Comparison of ENCODE assay signal across 1 cellular context in the genomic region with DNA sequence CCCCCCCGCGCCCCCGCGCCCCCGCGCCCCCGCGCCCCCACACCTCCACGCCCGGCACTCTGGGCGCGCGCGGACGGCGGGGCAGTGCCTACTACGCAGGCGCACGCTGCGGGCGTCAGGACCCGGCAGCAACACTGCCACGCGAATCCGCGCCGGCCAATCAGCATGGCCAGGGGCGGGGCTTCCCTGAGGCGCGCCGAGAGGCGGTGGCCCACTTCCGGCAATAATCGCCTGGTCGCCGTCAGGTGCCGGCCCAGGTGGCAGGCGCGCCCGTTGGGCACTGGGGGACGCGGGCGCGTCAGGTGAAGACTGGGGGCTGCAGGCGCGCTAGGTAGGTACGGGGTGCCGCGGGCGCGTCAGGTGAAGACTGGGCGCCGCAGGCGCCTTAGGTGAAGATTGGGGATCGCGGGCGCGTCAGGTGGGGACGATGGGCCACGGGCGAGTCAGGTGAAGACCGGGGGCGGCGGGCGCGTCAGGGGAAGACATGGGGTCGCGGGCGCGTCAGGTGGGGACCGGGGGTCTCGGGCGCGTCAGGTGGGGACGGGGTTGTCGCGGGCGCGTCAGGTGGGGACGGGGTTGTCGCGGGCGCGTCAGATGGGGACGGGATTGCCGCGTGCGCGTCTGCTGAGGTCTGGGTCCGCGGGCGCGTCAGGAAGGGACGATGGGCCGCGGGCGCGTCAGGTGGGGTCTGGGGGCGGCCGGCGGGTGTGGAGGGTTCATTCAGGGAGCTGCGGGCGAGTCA.
TF ChIP-seq lines count a peak whose summit lies in the region.

No MANE protein-coding gene starts in this region.

TF ChIP-seq in HepG2, 621 proteins besides CTCF, POLR2A, EP300 and RAD21 (continued from another document and continues in another):
- TF ChIP-seq, protein P1, sequence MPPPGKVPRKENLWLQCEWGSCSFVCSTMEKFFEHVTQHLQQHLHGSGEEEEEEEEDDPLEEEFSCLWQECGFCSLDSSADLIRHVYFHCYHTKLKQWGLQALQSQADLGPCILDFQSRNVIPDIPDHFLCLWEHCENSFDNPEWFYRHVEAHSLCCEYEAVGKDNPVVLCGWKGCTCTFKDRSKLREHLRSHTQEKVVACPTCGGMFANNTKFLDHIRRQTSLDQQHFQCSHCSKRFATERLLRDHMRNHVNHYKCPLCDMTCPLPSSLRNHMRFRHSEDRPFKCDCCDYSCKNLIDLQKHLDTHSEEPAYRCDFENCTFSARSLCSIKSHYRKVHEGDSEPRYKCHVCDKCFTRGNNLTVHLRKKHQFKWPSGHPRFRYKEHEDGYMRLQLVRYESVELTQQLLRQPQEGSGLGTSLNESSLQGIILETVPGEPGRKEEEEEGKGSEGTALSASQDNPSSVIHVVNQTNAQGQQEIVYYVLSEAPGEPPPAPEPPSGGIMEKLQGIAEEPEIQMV (CRISPR knock-in tag; IDR thresholded peaks at IDR 0.05; ENCODE audit: low read depth), result 0 out of 2 replicates have a peak, but pooled peaks have one; percentile 66
- TF ChIP-seq HOXA5 (CRISPR knock-in tag; IDR thresholded peaks at IDR 0.05), result 0 out of 2 replicates have a peak, but pooled peaks have one; percentile 67
- TF ChIP-seq, protein P2, sequence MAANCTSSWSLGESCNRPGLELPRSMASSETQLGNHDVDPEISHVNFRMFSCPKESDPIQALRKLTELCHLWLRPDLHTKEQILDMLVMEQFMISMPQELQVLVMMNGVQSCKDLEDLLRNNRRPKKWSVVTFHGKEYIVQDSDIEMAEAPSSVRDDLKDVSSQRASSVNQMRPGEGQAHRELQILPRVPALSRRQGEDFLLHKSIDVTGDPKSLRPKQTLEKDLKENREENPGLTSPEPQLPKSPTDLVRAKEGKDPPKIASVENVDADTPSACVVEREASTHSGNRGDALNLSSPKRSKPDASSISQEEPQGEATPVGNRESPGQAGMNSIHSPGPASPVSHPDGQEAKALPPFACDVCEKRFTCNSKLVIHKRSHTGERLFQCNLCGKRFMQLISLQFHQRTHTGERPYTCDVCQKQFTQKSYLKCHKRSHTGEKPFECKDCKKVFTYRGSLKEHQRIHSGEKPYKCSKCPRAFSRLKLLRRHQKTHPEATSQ (CRISPR knock-in tag; IDR thresholded peaks at IDR 0.05; ENCODE audit: borderline replicate concordance), result no peak
- TF ChIP-seq ELF4 (CRISPR knock-in tag; IDR thresholded peaks at IDR 0.05; ENCODE audit: borderline replicate concordance), result peak; percentile 93
- TF ChIP-seq, protein P3, sequence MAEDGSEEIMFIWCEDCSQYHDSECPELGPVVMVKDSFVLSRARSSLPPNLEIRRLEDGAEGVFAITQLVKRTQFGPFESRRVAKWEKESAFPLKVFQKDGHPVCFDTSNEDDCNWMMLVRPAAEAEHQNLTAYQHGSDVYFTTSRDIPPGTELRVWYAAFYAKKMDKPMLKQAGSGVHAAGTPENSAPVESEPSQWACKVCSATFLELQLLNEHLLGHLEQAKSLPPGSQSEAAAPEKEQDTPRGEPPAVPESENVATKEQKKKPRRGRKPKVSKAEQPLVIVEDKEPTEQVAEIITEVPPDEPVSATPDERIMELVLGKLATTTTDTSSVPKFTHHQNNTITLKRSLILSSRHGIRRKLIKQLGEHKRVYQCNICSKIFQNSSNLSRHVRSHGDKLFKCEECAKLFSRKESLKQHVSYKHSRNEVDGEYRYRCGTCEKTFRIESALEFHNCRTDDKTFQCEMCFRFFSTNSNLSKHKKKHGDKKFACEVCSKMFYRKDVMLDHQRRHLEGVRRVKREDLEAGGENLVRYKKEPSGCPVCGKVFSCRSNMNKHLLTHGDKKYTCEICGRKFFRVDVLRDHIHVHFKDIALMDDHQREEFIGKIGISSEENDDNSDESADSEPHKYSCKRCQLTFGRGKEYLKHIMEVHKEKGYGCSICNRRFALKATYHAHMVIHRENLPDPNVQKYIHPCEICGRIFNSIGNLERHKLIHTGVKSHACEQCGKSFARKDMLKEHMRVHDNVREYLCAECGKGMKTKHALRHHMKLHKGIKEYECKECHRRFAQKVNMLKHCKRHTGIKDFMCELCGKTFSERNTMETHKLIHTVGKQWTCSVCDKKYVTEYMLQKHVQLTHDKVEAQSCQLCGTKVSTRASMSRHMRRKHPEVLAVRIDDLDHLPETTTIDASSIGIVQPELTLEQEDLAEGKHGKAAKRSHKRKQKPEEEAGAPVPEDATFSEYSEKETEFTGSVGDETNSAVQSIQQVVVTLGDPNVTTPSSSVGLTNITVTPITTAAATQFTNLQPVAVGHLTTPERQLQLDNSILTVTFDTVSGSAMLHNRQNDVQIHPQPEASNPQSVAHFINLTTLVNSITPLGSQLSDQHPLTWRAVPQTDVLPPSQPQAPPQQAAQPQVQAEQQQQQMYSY (CRISPR knock-in tag; IDR thresholded peaks at IDR 0.05), result no peak
- TF ChIP-seq, protein P4, sequence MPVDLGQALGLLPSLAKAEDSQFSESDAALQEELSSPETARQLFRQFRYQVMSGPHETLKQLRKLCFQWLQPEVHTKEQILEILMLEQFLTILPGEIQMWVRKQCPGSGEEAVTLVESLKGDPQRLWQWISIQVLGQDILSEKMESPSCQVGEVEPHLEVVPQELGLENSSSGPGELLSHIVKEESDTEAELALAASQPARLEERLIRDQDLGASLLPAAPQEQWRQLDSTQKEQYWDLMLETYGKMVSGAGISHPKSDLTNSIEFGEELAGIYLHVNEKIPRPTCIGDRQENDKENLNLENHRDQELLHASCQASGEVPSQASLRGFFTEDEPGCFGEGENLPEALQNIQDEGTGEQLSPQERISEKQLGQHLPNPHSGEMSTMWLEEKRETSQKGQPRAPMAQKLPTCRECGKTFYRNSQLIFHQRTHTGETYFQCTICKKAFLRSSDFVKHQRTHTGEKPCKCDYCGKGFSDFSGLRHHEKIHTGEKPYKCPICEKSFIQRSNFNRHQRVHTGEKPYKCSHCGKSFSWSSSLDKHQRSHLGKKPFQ (CRISPR knock-in tag; IDR thresholded peaks at IDR 0.05; ENCODE audit: insufficient replicate concordance), result no peak
- TF ChIP-seq, protein P5, sequence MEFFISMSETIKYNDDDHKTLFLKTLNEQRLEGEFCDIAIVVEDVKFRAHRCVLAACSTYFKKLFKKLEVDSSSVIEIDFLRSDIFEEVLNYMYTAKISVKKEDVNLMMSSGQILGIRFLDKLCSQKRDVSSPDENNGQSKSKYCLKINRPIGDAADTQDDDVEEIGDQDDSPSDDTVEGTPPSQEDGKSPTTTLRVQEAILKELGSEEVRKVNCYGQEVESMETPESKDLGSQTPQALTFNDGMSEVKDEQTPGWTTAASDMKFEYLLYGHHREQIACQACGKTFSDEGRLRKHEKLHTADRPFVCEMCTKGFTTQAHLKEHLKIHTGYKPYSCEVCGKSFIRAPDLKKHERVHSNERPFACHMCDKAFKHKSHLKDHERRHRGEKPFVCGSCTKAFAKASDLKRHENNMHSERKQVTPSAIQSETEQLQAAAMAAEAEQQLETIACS (CRISPR knock-in tag; IDR thresholded peaks at IDR 0.05), result peak; percentile 87
- no peak for TF ChIP-seq ZBTB8A (CRISPR knock-in tag; IDR thresholded peaks at IDR 0.05; ENCODE audit: borderline replicate concordance, low read depth)
- peak; percentile 65; the same call in 1 of the 2 replicates for TF ChIP-seq ZSCAN25 (CRISPR knock-in tag; IDR thresholded peaks at IDR 0.05)
- TF ChIP-seq, protein P6, sequence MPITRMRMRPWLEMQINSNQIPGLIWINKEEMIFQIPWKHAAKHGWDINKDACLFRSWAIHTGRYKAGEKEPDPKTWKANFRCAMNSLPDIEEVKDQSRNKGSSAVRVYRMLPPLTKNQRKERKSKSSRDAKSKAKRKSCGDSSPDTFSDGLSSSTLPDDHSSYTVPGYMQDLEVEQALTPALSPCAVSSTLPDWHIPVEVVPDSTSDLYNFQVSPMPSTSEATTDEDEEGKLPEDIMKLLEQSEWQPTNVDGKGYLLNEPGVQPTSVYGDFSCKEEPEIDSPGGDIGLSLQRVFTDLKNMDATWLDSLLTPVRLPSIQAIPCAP (CRISPR knock-in tag; IDR thresholded peaks at IDR 0.05; ENCODE audit: low read depth), result no peak
- 0 out of 2 replicates have a peak, but pooled peaks have one; percentile 66 for TF ChIP-seq ZNF44 (CRISPR knock-in tag; IDR thresholded peaks at IDR 0.05)
- TF ChIP-seq, protein P7, sequence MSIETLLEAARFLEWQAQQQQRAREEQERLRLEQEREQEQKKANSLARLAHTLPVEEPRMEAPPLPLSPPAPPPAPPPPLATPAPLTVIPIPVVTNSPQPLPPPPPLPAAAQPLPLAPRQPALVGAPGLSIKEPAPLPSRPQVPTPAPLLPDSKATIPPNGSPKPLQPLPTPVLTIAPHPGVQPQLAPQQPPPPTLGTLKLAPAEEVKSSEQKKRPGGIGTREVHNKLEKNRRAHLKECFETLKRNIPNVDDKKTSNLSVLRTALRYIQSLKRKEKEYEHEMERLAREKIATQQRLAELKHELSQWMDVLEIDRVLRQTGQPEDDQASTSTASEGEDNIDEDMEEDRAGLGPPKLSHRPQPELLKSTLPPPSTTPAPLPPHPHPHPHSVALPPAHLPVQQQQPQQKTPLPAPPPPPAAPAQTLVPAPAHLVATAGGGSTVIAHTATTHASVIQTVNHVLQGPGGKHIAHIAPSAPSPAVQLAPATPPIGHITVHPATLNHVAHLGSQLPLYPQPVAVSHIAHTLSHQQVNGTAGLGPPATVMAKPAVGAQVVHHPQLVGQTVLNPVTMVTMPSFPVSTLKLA (IDR thresholded peaks at IDR 0.05), result peak; percentile 90
- TF ChIP-seq NCOA5 (CRISPR knock-in tag; IDR thresholded peaks at IDR 0.05), result no peak
- TF ChIP-seq SP4 (CRISPR knock-in tag; IDR thresholded peaks at IDR 0.05), result peak; percentile 90
- no peak for TF ChIP-seq TCF12 (IDR thresholded peaks at IDR 0.05)
- peak; percentile 28; the same call in 1 of the 2 replicates for TF ChIP-seq TCF12 (CRISPR knock-in tag; IDR thresholded peaks at IDR 0.05)
- TF ChIP-seq, protein P8, sequence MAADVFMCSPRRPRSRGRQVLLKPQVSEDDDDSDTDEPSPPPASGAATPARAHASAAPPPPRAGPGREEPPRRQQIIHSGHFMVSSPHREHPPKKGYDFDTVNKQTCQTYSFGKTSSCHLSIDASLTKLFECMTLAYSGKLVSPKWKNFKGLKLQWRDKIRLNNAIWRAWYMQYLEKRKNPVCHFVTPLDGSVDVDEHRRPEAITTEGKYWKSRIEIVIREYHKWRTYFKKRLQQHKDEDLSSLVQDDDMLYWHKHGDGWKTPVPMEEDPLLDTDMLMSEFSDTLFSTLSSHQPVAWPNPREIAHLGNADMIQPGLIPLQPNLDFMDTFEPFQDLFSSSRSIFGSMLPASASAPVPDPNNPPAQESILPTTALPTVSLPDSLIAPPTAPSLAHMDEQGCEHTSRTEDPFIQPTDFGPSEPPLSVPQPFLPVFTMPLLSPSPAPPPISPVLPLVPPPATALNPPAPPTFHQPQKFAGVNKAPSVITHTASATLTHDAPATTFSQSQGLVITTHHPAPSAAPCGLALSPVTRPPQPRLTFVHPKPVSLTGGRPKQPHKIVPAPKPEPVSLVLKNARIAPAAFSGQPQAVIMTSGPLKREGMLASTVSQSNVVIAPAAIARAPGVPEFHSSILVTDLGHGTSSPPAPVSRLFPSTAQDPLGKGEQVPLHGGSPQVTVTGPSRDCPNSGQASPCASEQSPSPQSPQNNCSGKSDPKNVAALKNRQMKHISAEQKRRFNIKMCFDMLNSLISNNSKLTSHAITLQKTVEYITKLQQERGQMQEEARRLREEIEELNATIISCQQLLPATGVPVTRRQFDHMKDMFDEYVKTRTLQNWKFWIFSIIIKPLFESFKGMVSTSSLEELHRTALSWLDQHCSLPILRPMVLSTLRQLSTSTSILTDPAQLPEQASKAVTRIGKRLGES (CRISPR knock-in tag; IDR thresholded peaks at IDR 0.05; ENCODE audit: borderline replicate concordance), result no peak
- TF ChIP-seq SALL1 (CRISPR knock-in tag; IDR thresholded peaks at IDR 0.05), result peak; percentile 75; the same call in 1 of the 2 replicates
- TF ChIP-seq ZNF782 (CRISPR knock-in tag; IDR thresholded peaks at IDR 0.05; ENCODE audit: borderline replicate concordance), result peak; percentile 69; the same call in 1 of the 2 replicates
- TF ChIP-seq BRD4 (CRISPR knock-in tag; IDR thresholded peaks at IDR 0.05), result no peak
- no peak for TF ChIP-seq SYNCRIP (IDR thresholded peaks at IDR 0.05; ENCODE audit: insufficient read depth, low read depth, low read length)
- no peak for TF ChIP-seq THYN1 (CRISPR knock-in tag; IDR thresholded peaks at IDR 0.05; ENCODE audit: borderline replicate concordance, low read depth)
- TF ChIP-seq, protein P9, sequence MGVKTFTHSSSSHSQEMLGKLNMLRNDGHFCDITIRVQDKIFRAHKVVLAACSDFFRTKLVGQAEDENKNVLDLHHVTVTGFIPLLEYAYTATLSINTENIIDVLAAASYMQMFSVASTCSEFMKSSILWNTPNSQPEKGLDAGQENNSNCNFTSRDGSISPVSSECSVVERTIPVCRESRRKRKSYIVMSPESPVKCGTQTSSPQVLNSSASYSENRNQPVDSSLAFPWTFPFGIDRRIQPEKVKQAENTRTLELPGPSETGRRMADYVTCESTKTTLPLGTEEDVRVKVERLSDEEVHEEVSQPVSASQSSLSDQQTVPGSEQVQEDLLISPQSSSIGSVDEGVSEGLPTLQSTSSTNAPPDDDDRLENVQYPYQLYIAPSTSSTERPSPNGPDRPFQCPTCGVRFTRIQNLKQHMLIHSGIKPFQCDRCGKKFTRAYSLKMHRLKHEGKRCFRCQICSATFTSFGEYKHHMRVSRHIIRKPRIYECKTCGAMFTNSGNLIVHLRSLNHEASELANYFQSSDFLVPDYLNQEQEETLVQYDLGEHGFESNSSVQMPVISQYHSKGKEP (CRISPR knock-in tag; IDR thresholded peaks at IDR 0.05), result no peak
- TF ChIP-seq ZNF644 (CRISPR knock-in tag; IDR thresholded peaks at IDR 0.05; ENCODE audit: low read depth), result no peak
- TF ChIP-seq SUZ12 (IDR thresholded peaks at IDR 0.05; ENCODE audit: low read depth, low read length), result no peak
- peak; percentile 63; the same call in 1 of the 2 replicates for TF ChIP-seq ZNF605 (CRISPR knock-in tag; IDR thresholded peaks at IDR 0.05)
- TF ChIP-seq HCFC1 (IDR thresholded peaks at IDR 0.05; ENCODE audit: low read depth, low read length), result peak; percentile 27; the same call in 1 of the 2 replicates
- TF ChIP-seq ZFP1 (CRISPR knock-in tag; IDR thresholded peaks at IDR 0.05), result no peak
- peak; percentile 93 for TF ChIP-seq ZNF501 (CRISPR knock-in tag; IDR thresholded peaks at IDR 0.05)
- TF ChIP-seq RXRA (CRISPR knock-in tag; IDR thresholded peaks at IDR 0.05), result peak; percentile 66
- TF ChIP-seq, protein P10, sequence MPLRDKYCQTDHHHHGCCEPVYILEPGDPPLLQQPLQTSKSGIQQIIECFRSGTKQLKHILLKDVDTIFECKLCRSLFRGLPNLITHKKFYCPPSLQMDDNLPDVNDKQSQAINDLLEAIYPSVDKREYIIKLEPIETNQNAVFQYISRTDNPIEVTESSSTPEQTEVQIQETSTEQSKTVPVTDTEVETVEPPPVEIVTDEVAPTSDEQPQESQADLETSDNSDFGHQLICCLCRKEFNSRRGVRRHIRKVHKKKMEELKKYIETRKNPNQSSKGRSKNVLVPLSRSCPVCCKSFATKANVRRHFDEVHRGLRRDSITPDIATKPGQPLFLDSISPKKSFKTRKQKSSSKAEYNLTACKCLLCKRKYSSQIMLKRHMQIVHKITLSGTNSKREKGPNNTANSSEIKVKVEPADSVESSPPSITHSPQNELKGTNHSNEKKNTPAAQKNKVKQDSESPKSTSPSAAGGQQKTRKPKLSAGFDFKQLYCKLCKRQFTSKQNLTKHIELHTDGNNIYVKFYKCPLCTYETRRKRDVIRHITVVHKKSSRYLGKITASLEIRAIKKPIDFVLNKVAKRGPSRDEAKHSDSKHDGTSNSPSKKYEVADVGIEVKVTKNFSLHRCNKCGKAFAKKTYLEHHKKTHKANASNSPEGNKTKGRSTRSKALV (CRISPR knock-in tag; IDR thresholded peaks at IDR 0.05), result peak; percentile 71; the same call in 1 of the 2 replicates
- TF ChIP-seq, protein P11, sequence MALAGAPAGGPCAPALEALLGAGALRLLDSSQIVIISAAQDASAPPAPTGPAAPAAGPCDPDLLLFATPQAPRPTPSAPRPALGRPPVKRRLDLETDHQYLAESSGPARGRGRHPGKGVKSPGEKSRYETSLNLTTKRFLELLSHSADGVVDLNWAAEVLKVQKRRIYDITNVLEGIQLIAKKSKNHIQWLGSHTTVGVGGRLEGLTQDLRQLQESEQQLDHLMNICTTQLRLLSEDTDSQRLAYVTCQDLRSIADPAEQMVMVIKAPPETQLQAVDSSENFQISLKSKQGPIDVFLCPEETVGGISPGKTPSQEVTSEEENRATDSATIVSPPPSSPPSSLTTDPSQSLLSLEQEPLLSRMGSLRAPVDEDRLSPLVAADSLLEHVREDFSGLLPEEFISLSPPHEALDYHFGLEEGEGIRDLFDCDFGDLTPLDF (CRISPR knock-in tag; IDR thresholded peaks at IDR 0.05), result no peak
